ENCODE assay signal across 1 cellular context in genomic region chr21:36698160-36699025, GRCh38.
TF ChIP-seq lines count a peak whose summit lies in the region.

No MANE protein-coding gene starts in this region.

TF ChIP-seq in HepG2, 621 proteins besides CTCF, POLR2A, EP300 and RAD21 (continues in another document):
- TF ChIP-seq ZNF546 (CRISPR knock-in tag; conservative IDR thresholded peaks at IDR 0.05) (0 out of 2 replicates have a peak, but pooled peaks have one; percentile 53), SP140L (CRISPR knock-in tag; IDR thresholded peaks at IDR 0.05; ENCODE audit: borderline replicate concordance) (no peak), FOXC1 (CRISPR knock-in tag; IDR thresholded peaks at IDR 0.05; ENCODE audit: borderline replicate concordance) (0 out of 2 replicates have a peak, but pooled peaks have one; percentile 31), ZNF879 (CRISPR knock-in tag; IDR thresholded peaks at IDR 0.05) (no peak), HOXA5 (CRISPR knock-in tag; IDR thresholded peaks at IDR 0.05) (0 out of 2 replicates have a peak, but pooled peaks have one; percentile 41), PHF20 (CRISPR knock-in tag; IDR thresholded peaks at IDR 0.05) (peak; percentile 29; the same call in 1 of the 2 replicates), ZNF44 (CRISPR knock-in tag; IDR thresholded peaks at IDR 0.05) (no peak), YEATS4 (CRISPR knock-in tag; IDR thresholded peaks at IDR 0.05; ENCODE audit: borderline replicate concordance) (no peak; the same call in 1 of the 2 replicates), ZNF737 (CRISPR knock-in tag; IDR thresholded peaks at IDR 0.05; ENCODE audit: borderline replicate concordance) (no peak), TARDBP (CRISPR knock-in tag; IDR thresholded peaks at IDR 0.05) (no peak), ZNF7 (CRISPR knock-in tag; IDR thresholded peaks at IDR 0.05) (no peak), SMAD9 (CRISPR knock-in tag; IDR thresholded peaks at IDR 0.05) (no peak), ATF4 (CRISPR knock-in tag; IDR thresholded peaks at IDR 0.05) (no peak), FOXP1 (IDR thresholded peaks at IDR 0.05) (no peak), FOXP1 (CRISPR knock-in tag; IDR thresholded peaks at IDR 0.05) (no peak), ZNF232 (CRISPR knock-in tag; IDR thresholded peaks at IDR 0.05; ENCODE audit: borderline replicate concordance) (no peak), DRAP1 (CRISPR knock-in tag; IDR thresholded peaks at IDR 0.05) (no peak), TP53 (CRISPR knock-in tag; conservative IDR thresholded peaks at IDR 0.05) (no peak), FOXO1 (CRISPR knock-in tag; IDR thresholded peaks at IDR 0.05) (no peak), ZNF317 (CRISPR knock-in tag; IDR thresholded peaks at IDR 0.05) (no peak), MBD4 (IDR thresholded peaks at IDR 0.05; ENCODE audit: borderline replicate concordance, low read length) (no peak), UBTF (CRISPR knock-in tag; IDR thresholded peaks at IDR 0.05) (peak; percentile 14), YY1 (IDR thresholded peaks at IDR 0.05; ENCODE audit: insufficient read depth, insufficient replicate concordance, low read depth, low read length) (no peak), ZFP62 (CRISPR knock-in tag; IDR thresholded peaks at IDR 0.05) (no peak), ELF4 (CRISPR knock-in tag; IDR thresholded peaks at IDR 0.05; ENCODE audit: borderline replicate concordance) (no peak), KLF16 (CRISPR knock-in tag; IDR thresholded peaks at IDR 0.05) (no peak), HNF4A (CRISPR knock-in tag; IDR thresholded peaks at IDR 0.05) (no peak), HNRNPLL (IDR thresholded peaks at IDR 0.05; ENCODE audit: low read depth, low read length, poor library complexity, severe bottlenecking) (peak; percentile 54), ZNF646 (CRISPR knock-in tag; IDR thresholded peaks at IDR 0.05) (no peak), ATAD3A (CRISPR knock-in tag; IDR thresholded peaks at IDR 0.05) (no peak), KAT7 (CRISPR knock-in tag; IDR thresholded peaks at IDR 0.05; ENCODE audit: borderline replicate concordance) (no peak), ZNF512 (CRISPR knock-in tag; IDR thresholded peaks at IDR 0.05) (no peak), ZNF556 (CRISPR knock-in tag; IDR thresholded peaks at IDR 0.05; ENCODE audit: borderline replicate concordance) (no peak), RFX3 (CRISPR knock-in tag; IDR thresholded peaks at IDR 0.05) (no peak), MAX (IDR thresholded peaks at IDR 0.05) (peak; percentile 29; the same call in 1 of the 2 replicates), PHF5A (CRISPR knock-in tag; IDR thresholded peaks at IDR 0.05; ENCODE audit: low read depth, unreplicated experiment) (no peak), NCOA2 (CRISPR knock-in tag; IDR thresholded peaks at IDR 0.05) (no peak), SPEN (CRISPR knock-in tag; IDR thresholded peaks at IDR 0.05; ENCODE audit: low read depth) (0 out of 2 replicates have a peak, but pooled peaks have one; percentile 38), SP1 (IDR thresholded peaks at IDR 0.05) (no peak), SP1 (CRISPR knock-in tag; IDR thresholded peaks at IDR 0.05) (no peak), NFE2 (CRISPR knock-in tag; IDR thresholded peaks at IDR 0.05) (no peak), BRCA1 (CRISPR knock-in tag; IDR thresholded peaks at IDR 0.05) (no peak), BCL3 (CRISPR knock-in tag; IDR thresholded peaks at IDR 0.05) (0 out of 2 replicates have a peak, but pooled peaks have one; percentile 5), DR1 (CRISPR knock-in tag; IDR thresholded peaks at IDR 0.05) (no peak)
- TF ChIP-seq, protein P1, sequence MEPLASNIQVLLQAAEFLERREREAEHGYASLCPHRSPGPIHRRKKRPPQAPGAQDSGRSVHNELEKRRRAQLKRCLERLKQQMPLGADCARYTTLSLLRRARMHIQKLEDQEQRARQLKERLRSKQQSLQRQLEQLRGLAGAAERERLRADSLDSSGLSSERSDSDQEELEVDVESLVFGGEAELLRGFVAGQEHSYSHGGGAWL (CRISPR knock-in tag; IDR thresholded peaks at IDR 0.05) = 0 out of 2 replicates have a peak, but pooled peaks have one; percentile 11
- TF ChIP-seq, protein P2, sequence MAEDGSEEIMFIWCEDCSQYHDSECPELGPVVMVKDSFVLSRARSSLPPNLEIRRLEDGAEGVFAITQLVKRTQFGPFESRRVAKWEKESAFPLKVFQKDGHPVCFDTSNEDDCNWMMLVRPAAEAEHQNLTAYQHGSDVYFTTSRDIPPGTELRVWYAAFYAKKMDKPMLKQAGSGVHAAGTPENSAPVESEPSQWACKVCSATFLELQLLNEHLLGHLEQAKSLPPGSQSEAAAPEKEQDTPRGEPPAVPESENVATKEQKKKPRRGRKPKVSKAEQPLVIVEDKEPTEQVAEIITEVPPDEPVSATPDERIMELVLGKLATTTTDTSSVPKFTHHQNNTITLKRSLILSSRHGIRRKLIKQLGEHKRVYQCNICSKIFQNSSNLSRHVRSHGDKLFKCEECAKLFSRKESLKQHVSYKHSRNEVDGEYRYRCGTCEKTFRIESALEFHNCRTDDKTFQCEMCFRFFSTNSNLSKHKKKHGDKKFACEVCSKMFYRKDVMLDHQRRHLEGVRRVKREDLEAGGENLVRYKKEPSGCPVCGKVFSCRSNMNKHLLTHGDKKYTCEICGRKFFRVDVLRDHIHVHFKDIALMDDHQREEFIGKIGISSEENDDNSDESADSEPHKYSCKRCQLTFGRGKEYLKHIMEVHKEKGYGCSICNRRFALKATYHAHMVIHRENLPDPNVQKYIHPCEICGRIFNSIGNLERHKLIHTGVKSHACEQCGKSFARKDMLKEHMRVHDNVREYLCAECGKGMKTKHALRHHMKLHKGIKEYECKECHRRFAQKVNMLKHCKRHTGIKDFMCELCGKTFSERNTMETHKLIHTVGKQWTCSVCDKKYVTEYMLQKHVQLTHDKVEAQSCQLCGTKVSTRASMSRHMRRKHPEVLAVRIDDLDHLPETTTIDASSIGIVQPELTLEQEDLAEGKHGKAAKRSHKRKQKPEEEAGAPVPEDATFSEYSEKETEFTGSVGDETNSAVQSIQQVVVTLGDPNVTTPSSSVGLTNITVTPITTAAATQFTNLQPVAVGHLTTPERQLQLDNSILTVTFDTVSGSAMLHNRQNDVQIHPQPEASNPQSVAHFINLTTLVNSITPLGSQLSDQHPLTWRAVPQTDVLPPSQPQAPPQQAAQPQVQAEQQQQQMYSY (CRISPR knock-in tag; IDR thresholded peaks at IDR 0.05) = no peak
- TF ChIP-seq, protein P3, sequence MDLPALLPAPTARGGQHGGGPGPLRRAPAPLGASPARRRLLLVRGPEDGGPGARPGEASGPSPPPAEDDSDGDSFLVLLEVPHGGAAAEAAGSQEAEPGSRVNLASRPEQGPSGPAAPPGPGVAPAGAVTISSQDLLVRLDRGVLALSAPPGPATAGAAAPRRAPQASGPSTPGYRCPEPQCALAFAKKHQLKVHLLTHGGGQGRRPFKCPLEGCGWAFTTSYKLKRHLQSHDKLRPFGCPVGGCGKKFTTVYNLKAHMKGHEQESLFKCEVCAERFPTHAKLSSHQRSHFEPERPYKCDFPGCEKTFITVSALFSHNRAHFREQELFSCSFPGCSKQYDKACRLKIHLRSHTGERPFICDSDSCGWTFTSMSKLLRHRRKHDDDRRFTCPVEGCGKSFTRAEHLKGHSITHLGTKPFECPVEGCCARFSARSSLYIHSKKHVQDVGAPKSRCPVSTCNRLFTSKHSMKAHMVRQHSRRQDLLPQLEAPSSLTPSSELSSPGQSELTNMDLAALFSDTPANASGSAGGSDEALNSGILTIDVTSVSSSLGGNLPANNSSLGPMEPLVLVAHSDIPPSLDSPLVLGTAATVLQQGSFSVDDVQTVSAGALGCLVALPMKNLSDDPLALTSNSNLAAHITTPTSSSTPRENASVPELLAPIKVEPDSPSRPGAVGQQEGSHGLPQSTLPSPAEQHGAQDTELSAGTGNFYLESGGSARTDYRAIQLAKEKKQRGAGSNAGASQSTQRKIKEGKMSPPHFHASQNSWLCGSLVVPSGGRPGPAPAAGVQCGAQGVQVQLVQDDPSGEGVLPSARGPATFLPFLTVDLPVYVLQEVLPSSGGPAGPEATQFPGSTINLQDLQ (CRISPR knock-in tag; IDR thresholded peaks at IDR 0.05) = no peak
